Comparison of ENCODE assay signal across 24 cellular contexts in genomic region chr7:94838717-94839116, GRCh38.
"Had no signal": no experiment of that assay in that cellular context is flagged by ENCODE, and none has a peak within 500 bp of the region (broad histone marks: within the 10 kb centered on the region; RNA-seq: fewer than 3 reads in every experiment).

No MANE protein-coding gene starts in this region.

- H3K4me2 ChIP-seq: hepatocyte had no signal

- DNase-seq: dorsolateral prefrontal cortex; effector CD4-positive, alpha-beta T cell; foreskin keratinocyte; heart left ventricle; kidney; mucosa of descending colon; naive B cell; right lobe of liver; small intestine; stimulated activated CD4-positive, alpha-beta T cell treated with anti-CD3 and anti-CD28 coated beads, Interleukin-15, amount 100 ng/mL, for 24 hours; stimulated activated CD4-positive, alpha-beta T cell treated with anti-CD3 and anti-CD28 coated beads, Interleukin-2, amount 100 ng/mL, for 48 hours; stimulated activated naive B cell treated with anti-CD40 and anti-IgM and Interleukin-4, amounts not matched to agents 10 μg/mL and 1 μg/mL and 100 μg/mL, for 72 hours; transverse colon; upper lobe of right lung; uterus had no signal

- H3K4me3 ChIP-seq: dorsolateral prefrontal cortex, esophagus muscularis mucosa, gastroesophageal sphincter, heart left ventricle, hepatocyte, lung, mucosa of descending colon, right lobe of liver, thoracic aorta, transverse colon, upper lobe of right lung, uterus had no signal

- H2AFZ ChIP-seq: hepatocyte, parathyroid adenoma had no signal

- H3K9me3 ChIP-seq: neutrophil, right lobe of liver had no signal

- H3K27ac ChIP-seq: dorsolateral prefrontal cortex, esophagus muscularis mucosa, foreskin keratinocyte, gastroesophageal sphincter, heart left ventricle, hepatocyte, neutrophil, parathyroid adenoma, right lobe of liver, thoracic aorta, transverse colon, upper lobe of right lung, uterus had no signal

- H3K36me3 ChIP-seq: esophagus muscularis mucosa, gastroesophageal sphincter, heart left ventricle, neutrophil, right lobe of liver, thoracic aorta, transverse colon, upper lobe of right lung, uterus had no signal

- H3K4me1 ChIP-seq: esophagus muscularis mucosa, foreskin keratinocyte, gastroesophageal sphincter, heart left ventricle, parathyroid adenoma, right lobe of liver, transverse colon, upper lobe of right lung, uterus had no signal

- FAIRE-seq: kidney, small intestine had no signal

- ATAC-seq: foreskin keratinocyte; gastroesophageal sphincter; heart left ventricle; left lobe of liver; mucosa of descending colon; natural killer cell treated with Interleukin-12 subunit alpha and Interleukin-12 subunit beta and Interleukin-15 and Interleukin-18, amount 100 ng/mL, for 72 hours; right lobe of liver; stimulated activated naive B cell treated with anti-CD40 and anti-IgM and Interleukin-4, amounts not matched to agents 10 μg/mL and 1 μg/mL and 100 μg/mL, for 72 hours; upper lobe of right lung had no signal

- H3K9ac ChIP-seq: parathyroid adenoma had no signal

- H3K27me3 ChIP-seq: dorsolateral prefrontal cortex, esophagus muscularis mucosa, foreskin keratinocyte, gastroesophageal sphincter, heart left ventricle, hepatocyte, neutrophil, right lobe of liver, transverse colon, upper lobe of right lung, uterus had no signal

- H3K79me2 ChIP-seq: hepatocyte, parathyroid adenoma had no signal
